Comparison of ENCODE assay signal across 1 cellular context in the genomic region with DNA sequence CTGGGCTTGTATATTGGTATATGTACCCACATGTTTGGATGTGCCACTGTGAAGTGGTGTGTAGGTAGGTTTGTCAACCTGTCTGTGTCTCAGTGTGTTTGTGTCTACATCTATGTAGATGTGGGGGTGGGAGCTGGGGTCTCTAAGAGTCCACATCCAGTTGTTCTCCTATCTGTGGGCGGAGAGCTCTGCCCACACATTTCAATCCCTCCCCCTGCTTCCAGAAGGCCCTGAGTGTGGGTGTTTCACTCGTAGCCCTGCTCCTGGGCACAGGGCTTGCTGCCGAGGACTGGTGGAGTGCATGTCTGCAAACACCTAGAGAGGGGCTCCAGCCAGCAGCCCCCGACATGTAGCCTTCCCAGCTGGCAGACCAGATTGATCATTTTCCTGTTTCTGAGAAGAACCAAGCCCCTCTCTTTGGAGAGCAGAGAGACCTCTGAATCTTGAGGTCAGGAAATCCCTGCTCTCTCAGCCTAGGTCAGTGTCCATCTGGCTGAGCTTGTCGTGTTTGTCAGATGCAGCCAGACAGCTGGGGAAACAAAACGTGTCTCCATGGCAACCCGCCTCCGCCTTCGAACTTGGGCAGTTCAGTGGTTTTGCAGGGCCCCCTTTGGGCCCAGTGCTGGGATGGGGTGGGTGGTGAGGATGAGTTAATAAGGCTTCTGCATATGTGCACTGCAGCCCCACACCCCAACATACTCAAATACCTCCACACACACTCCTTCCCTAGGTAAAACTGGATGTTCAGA.
TF ChIP-seq lines count a peak whose summit lies in the region.

No MANE protein-coding gene starts in this region.

TF ChIP-seq in GM23338, 12 proteins besides CTCF, POLR2A, EP300 and RAD21:
- TF ChIP-seq, protein P1, sequence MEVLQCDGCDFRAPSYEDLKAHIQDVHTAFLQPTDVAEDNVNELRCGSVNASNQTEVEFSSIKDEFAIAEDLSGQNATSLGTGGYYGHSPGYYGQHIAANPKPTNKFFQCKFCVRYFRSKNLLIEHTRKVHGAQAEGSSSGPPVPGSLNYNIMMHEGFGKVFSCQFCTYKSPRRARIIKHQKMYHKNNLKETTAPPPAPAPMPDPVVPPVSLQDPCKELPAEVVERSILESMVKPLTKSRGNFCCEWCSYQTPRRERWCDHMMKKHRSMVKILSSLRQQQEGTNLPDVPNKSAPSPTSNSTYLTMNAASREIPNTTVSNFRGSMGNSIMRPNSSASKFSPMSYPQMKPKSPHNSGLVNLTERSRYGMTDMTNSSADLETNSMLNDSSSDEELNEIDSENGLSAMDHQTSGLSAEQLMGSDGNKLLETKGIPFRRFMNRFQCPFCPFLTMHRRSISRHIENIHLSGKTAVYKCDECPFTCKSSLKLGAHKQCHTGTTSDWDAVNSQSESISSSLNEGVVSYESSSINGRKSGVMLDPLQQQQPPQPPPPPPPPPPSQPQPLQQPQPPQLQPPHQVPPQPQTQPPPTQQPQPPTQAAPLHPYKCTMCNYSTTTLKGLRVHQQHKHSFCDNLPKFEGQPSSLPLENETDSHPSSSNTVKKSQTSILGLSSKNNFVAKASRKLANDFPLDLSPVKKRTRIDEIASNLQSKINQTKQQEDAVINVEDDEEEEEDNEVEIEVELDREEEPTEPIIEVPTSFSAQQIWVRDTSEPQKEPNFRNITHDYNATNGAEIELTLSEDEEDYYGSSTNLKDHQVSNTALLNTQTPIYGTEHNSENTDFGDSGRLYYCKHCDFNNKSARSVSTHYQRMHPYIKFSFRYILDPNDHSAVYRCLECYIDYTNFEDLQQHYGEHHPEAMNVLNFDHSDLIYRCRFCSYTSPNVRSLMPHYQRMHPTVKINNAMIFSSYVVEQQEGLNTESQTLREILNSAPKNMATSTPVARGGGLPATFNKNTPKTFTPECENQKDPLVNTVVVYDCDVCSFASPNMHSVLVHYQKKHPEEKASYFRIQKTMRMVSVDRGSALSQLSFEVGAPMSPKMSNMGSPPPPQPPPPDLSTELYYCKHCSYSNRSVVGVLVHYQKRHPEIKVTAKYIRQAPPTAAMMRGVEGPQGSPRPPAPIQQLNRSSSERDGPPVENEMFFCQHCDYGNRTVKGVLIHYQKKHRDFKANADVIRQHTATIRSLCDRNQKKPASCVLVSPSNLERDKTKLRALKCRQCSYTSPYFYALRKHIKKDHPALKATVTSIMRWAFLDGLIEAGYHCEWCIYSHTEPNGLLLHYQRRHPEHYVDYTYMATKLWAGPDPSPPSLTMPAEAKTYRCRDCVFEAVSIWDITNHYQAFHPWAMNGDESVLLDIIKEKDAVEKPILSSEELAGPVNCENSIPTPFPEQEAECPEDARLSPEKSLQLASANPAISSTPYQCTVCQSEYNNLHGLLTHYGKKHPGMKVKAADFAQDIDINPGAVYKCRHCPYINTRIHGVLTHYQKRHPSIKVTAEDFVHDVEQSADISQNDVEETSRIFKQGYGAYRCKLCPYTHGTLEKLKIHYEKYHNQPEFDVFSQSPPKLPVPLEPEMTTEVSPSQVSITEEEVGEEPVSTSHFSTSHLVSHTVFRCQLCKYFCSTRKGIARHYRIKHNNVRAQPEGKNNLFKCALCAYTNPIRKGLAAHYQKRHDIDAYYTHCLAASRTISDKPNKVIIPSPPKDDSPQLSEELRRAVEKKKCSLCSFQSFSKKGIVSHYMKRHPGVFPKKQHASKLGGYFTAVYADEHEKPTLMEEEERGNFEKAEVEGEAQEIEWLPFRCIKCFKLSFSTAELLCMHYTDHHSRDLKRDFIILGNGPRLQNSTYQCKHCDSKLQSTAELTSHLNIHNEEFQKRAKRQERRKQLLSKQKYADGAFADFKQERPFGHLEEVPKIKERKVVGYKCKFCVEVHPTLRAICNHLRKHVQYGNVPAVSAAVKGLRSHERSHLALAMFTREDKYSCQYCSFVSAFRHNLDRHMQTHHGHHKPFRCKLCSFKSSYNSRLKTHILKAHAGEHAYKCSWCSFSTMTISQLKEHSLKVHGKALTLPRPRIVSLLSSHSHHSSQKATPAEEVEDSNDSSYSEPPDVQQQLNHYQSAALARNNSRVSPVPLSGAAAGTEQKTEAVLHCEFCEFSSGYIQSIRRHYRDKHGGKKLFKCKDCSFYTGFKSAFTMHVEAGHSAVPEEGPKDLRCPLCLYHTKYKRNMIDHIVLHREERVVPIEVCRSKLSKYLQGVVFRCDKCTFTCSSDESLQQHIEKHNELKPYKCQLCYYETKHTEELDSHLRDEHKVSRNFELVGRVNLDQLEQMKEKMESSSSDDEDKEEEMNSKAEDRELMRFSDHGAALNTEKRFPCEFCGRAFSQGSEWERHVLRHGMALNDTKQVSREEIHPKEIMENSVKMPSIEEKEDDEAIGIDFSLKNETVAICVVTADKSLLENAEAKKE (CRISPR knock-in tag; IDR thresholded peaks at IDR 0.05) = no peak
- no peak for TF ChIP-seq EZH2 (IDR thresholded peaks at IDR 0.05; ENCODE audit: low read depth, unreplicated experiment)
- TF ChIP-seq POLR2AphosphoS5 (IDR thresholded peaks at IDR 0.05; ENCODE audit: low read depth) = no peak
- no peak for TF ChIP-seq NANOG (IDR thresholded peaks at IDR 0.05; ENCODE audit: borderline replicate concordance)
- TF ChIP-seq ZNF331 (CRISPR knock-in tag; IDR thresholded peaks at IDR 0.05; ENCODE audit: low read depth) = no peak
- no peak for TF ChIP-seq STAT1 (IDR thresholded peaks at IDR 0.05; ENCODE audit: unreplicated experiment)
- TF ChIP-seq, protein P2, sequence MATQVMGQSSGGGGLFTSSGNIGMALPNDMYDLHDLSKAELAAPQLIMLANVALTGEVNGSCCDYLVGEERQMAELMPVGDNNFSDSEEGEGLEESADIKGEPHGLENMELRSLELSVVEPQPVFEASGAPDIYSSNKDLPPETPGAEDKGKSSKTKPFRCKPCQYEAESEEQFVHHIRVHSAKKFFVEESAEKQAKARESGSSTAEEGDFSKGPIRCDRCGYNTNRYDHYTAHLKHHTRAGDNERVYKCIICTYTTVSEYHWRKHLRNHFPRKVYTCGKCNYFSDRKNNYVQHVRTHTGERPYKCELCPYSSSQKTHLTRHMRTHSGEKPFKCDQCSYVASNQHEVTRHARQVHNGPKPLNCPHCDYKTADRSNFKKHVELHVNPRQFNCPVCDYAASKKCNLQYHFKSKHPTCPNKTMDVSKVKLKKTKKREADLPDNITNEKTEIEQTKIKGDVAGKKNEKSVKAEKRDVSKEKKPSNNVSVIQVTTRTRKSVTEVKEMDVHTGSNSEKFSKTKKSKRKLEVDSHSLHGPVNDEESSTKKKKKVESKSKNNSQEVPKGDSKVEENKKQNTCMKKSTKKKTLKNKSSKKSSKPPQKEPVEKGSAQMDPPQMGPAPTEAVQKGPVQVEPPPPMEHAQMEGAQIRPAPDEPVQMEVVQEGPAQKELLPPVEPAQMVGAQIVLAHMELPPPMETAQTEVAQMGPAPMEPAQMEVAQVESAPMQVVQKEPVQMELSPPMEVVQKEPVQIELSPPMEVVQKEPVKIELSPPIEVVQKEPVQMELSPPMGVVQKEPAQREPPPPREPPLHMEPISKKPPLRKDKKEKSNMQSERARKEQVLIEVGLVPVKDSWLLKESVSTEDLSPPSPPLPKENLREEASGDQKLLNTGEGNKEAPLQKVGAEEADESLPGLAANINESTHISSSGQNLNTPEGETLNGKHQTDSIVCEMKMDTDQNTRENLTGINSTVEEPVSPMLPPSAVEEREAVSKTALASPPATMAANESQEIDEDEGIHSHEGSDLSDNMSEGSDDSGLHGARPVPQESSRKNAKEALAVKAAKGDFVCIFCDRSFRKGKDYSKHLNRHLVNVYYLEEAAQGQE (IDR thresholded peaks at IDR 0.05; ENCODE audit: unreplicated experiment) = no peak
- TF ChIP-seq, protein P3, sequence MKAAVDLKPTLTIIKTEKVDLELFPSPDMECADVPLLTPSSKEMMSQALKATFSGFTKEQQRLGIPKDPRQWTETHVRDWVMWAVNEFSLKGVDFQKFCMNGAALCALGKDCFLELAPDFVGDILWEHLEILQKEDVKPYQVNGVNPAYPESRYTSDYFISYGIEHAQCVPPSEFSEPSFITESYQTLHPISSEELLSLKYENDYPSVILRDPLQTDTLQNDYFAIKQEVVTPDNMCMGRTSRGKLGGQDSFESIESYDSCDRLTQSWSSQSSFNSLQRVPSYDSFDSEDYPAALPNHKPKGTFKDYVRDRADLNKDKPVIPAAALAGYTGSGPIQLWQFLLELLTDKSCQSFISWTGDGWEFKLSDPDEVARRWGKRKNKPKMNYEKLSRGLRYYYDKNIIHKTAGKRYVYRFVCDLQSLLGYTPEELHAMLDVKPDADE (IDR thresholded peaks at IDR 0.05) = no peak
- no peak for TF ChIP-seq CREB1 (CRISPR knock-in tag; IDR thresholded peaks at IDR 0.05; ENCODE audit: low read depth)
- TF ChIP-seq EZH2phosphoT487 (IDR thresholded peaks at IDR 0.05; ENCODE audit: unreplicated experiment) = no peak
- no peak for TF ChIP-seq JUNB (IDR thresholded peaks at IDR 0.05; ENCODE audit: unreplicated experiment)
- TF ChIP-seq ZNF114 (CRISPR knock-in tag; IDR thresholded peaks at IDR 0.05) = no peak
